Comparison of ENCODE assay signal across 8 cellular contexts in the genomic region with DNA sequence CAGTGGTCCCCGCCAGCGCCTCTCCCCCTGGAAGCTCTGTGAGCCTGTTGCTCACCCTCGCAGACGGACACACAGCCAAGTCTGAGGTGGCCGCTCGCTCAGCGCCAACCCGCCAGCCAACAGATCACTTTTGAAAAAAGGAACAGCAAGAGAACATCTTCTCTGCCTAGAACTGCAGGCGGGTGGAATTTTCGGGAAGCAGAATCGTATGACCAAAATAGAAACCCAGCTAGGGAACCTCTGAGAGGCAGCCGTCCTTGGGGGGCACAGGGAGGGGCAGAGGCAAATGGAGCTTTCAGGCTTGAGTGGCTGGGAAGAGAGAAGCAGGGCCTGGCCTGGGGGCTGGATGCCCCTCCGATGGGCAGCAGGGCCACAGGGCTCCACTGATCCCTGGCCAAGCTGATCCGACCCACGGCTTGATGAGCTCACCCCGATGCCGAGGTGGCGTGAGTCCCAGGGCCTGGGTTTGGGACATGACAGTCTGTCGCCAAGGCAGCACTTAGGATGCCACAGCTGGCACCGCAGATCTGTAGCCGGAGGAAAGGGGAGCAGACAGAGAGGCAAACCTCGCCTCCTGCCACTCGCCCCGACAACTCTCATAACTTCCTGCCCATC. TPM values are rescaled to one million over a fixed set of nuclear protein-coding genes. Genes with fewer than 3 reads are reported as not detected.
A peak's percentile ranks its signal among the peaks of the same experiment; 100 is the strongest.
DNase-seq lines count a peak whose midpoint lies in the region; ATAC-seq and TF ChIP-seq lines count a peak whose summit lies in the region.

No MANE protein-coding gene starts in this region.

- no peak overlapping the region for H3K23ac ChIP-seq in H9 (ENCODE audit: insufficient read length, low read depth, low read length)

- H3K18ac ChIP-seq in H9 (ENCODE audit: insufficient read length, low read depth, low read length) = no peak overlapping the region

- no peaks in the 10 kb centered on the region for H4K20me1 ChIP-seq in H9 (ENCODE audit: control insufficient read depth, insufficient read depth, insufficient read length)

- H3K4ac ChIP-seq in H9 (ENCODE audit: low read depth, low read length) = no peak overlapping the region

- no peaks in the 10 kb centered on the region for H3K27me3 ChIP-seq in CD8-positive, alpha-beta memory T cell (ENCODE audit: insufficient read depth, low read length, poor library complexity, severe bottlenecking)
- no peaks in the 10 kb centered on the region for H3K27me3 ChIP-seq in H9 (ENCODE audit: insufficient read depth, low read length)

- H3K79me1 ChIP-seq in H9 (ENCODE audit: insufficient read depth, low read depth, low read length, poor library complexity, severe bottlenecking) = no peaks in the 10 kb centered on the region

- H2AFZ ChIP-seq in H9 (ENCODE audit: low read length) = no peak overlapping the region

- H3K79me2 ChIP-seq in H9 (ENCODE audit: insufficient read depth, low read length) = no peaks in the 10 kb centered on the region

- H3K4me3 Mint-ChIP-seq in CD8-positive, alpha-beta memory T cell = peak overlapping the region; percentile 29 to 84 (median 62)
- peak overlapping the region; percentile 33 for H3K4me3 Mint-ChIP-seq in activated CD4-positive, alpha-beta memory T cell treated with anti-CD3 and anti-CD28 coated beads for 36 hours
- no peak overlapping the region for H3K4me3 Mint-ChIP-seq in H9

- no peak for TF ChIP-seq CTCF in H9 (conservative IDR thresholded peaks at IDR 0.05)

- H2BK120ac ChIP-seq in H9 (ENCODE audit: low read depth, low read length, poor library complexity, severe bottlenecking) = no peak overlapping the region

- no peaks in the 10 kb centered on the region for H3K23me2 ChIP-seq in H9 (ENCODE audit: insufficient read length, low read depth, low read length, poor library complexity, severe bottlenecking)

- no peak overlapping the region for H3T11ph ChIP-seq in H9 (ENCODE audit: low read length)

- peaks cover 2 to 36% (median 7%) of the 10 kb centered on the region in 3 donors for H3K36me3 Mint-ChIP-seq in CD8-positive, alpha-beta memory T cell
- H3K36me3 Mint-ChIP-seq in activated CD4-positive, alpha-beta memory T cell treated with anti-CD3 and anti-CD28 coated beads for 36 hours = peaks cover 43% of the 10 kb centered on the region
- no peaks in the 10 kb centered on the region for H3K36me3 Mint-ChIP-seq in H9 (ENCODE audit: insufficient read depth in 1 of 3, low read depth in 3 of 3)

- H3K4me1 ChIP-seq in CD8-positive, alpha-beta memory T cell (ENCODE audit: insufficient read depth, low read length) = peaks cover 98% of the 10 kb centered on the region
- no peaks in the 10 kb centered on the region for H3K4me1 ChIP-seq in H9 (ENCODE audit: insufficient read depth, low read length)

- H2BK12ac ChIP-seq in H9 (ENCODE audit: insufficient read length, low read depth, low read length) = no peak overlapping the region

- H3K4me3 ChIP-seq in CD8-positive, alpha-beta memory T cell (ENCODE audit: low read length) = no peak overlapping the region

- no peak overlapping the region for H2BK15ac ChIP-seq in H9 (ENCODE audit: low read depth, low read length)

- no peak overlapping the region for H3K9ac ChIP-seq in H9 (ENCODE audit: extremely low read depth, insufficient read length, low read length)

- no peaks in the 10 kb centered on the region for H3K9me3 Mint-ChIP-seq in CD8-positive, alpha-beta memory T cell
- H3K9me3 Mint-ChIP-seq in activated CD4-positive, alpha-beta memory T cell treated with anti-CD3 and anti-CD28 coated beads for 36 hours = no peaks in the 10 kb centered on the region
- H3K9me3 Mint-ChIP-seq in H9 = no peaks in the 10 kb centered on the region

- no peak overlapping the region for H3K4me2 ChIP-seq in H9 (ENCODE audit: insufficient read depth, insufficient read length, low read length)

- CTCF ChIA-PET in CD8-positive, alpha-beta memory T cell (lab: Charles Lee) = interaction anchor here (1.3 to 2.4 kb wide), 2 partner anchors 9 to 32 kb away, joined by 6 to 8 read pairs; partner anchors contain the start of gene NFATC2
- CTCF ChIA-PET in activated CD4-positive, alpha-beta memory T cell treated with anti-CD3 and anti-CD28 coated beads for 36 hours (lab: Charles Lee) = interaction anchor here (0.6 to 3.0 kb wide), 4 partner anchors 9 to 160 kb away, joined by 3 to 13 read pairs (median 4); partner anchors contain the start of gene NFATC2

- POLR2A ChIA-PET in CD8-positive, alpha-beta memory T cell (lab: Charles Lee) = interaction anchor here (1.2 kb wide), 1 partner anchor 9 kb away, joined by 3 read pairs; no protein-coding TSS in a partner anchor
- POLR2A ChIA-PET in activated CD4-positive, alpha-beta memory T cell treated with anti-CD3 and anti-CD28 coated beads for 36 hours (lab: Charles Lee) = interaction anchor here (0.8 to 8.4 kb wide), 5 partner anchors 9 to 132 kb away, joined by 3 to 128 read pairs (median 3); partner anchors contain the start of gene NFATC2

- no peak overlapping the region for H4K8ac ChIP-seq in H9 (replicated peaks; ENCODE audit: insufficient read length, low read depth, low read length)

- no CpG with 5 or more reads among the region's 24 CpGs for WGBS in H9 (ENCODE audit: extremely low coverage, insufficient read length, low lambda C conversion rate)

- no peaks in the 10 kb centered on the region for H3K36me3 ChIP-seq in CD8-positive, alpha-beta memory T cell (ENCODE audit: insufficient read depth, low read length)

- DNase-seq in CD8-positive, alpha-beta memory T cell = peak in 4 of 5 donors; percentile 30 to 73 (median 50)
- DNase-seq in activated CD4-positive, alpha-beta memory T cell treated with anti-CD3 and anti-CD28 coated beads for 36 hours = peak; percentile 46
- DNase-seq in glomerular visceral epithelial cell (ENCODE audit: extremely low spot score) (peak; percentile 26), posterior cingulate gyrus (peak in 9 of 10 donors; percentile 24 to 92 (median 48)), H9 (no peak)

- no peaks in the 10 kb centered on the region for H3K9me3 ChIP-seq in CD8-positive, alpha-beta memory T cell (ENCODE audit: low read length)
- H3K9me3 ChIP-seq in H9 (ENCODE audit: control insufficient read depth, low read depth, low read length) = no peaks in the 10 kb centered on the region

- H3K27ac Mint-ChIP-seq in CD8-positive, alpha-beta memory T cell = peak overlapping the region; percentile 77 to 100 (median 99)
- peak overlapping the region; percentile 94 for H3K27ac Mint-ChIP-seq in activated CD4-positive, alpha-beta memory T cell treated with anti-CD3 and anti-CD28 coated beads for 36 hours
- H3K27ac Mint-ChIP-seq in H9 = no peak overlapping the region; a peak in 1 of 7 replicates

- H3K14ac ChIP-seq in H9 (ENCODE audit: insufficient read depth, low read length) = no peak overlapping the region

- ATAC-seq in HG02981 (IDR thresholded peaks at IDR 0.05; ENCODE audit: unreplicated experiment) (no peak), GM21737 (IDR thresholded peaks at IDR 0.05; ENCODE audit: unreplicated experiment) (no peak), GM18520 (IDR thresholded peaks at IDR 0.05; ENCODE audit: unreplicated experiment) (no peak)

- no peaks in the 10 kb centered on the region for H3K27me3 Mint-ChIP-seq in CD8-positive, alpha-beta memory T cell
- no peaks in the 10 kb centered on the region for H3K27me3 Mint-ChIP-seq in activated CD4-positive, alpha-beta memory T cell treated with anti-CD3 and anti-CD28 coated beads for 36 hours
- peaks cover 3% of the 10 kb centered on the region; the same call in 1 of the 2 replicates for H3K27me3 Mint-ChIP-seq in H9 (ENCODE audit: low read depth)

- no peak overlapping the region for H2BK20ac ChIP-seq in H9 (ENCODE audit: low read depth, low read length, poor library complexity, severe bottlenecking)

- peaks cover 92 to 100% (median 99%) of the 10 kb centered on the region in 3 donors for H3K4me1 Mint-ChIP-seq in CD8-positive, alpha-beta memory T cell
- H3K4me1 Mint-ChIP-seq in activated CD4-positive, alpha-beta memory T cell treated with anti-CD3 and anti-CD28 coated beads for 36 hours (ENCODE audit: low read depth) = peaks cover 95% of the 10 kb centered on the region
- no peaks in the 10 kb centered on the region for H3K4me1 Mint-ChIP-seq in H9

- no peak overlapping the region for H4K5ac ChIP-seq in H9 (ENCODE audit: insufficient read length, low read depth, low read length)

- no peak overlapping the region for H3K56ac ChIP-seq in H9 (ENCODE audit: insufficient read length, low read depth, low read length)

- no peak overlapping the region for H2AK5ac ChIP-seq in H9 (ENCODE audit: insufficient read length, low read length)

- H3K27ac ChIP-seq in CD8-positive, alpha-beta memory T cell (ENCODE audit: low read depth, low read length) = peak overlapping the region; percentile 70
- no peak overlapping the region for H3K27ac ChIP-seq in H9 (ENCODE audit: insufficient read length, low read depth, low read length)

- no peak overlapping the region for H2BK5ac ChIP-seq in H9 (ENCODE audit: insufficient read length, low read length)

- no peak overlapping the region for H4K91ac ChIP-seq in H9 (ENCODE audit: insufficient read length, low read depth, low read length)

- intact Hi-C loops in activated CD4-positive, alpha-beta memory T cell treated with anti-CD3 and anti-CD28 coated beads for 36 hours (cut with micrococcal nuclease) = loop anchor here (10.0 kb wide), 1 partner anchor 1442 kb away; the partner anchor contains the start of gene TSHZ2
- intact Hi-C loops in posterior cingulate gyrus (cut with DNase I) = no loop called here

RNA-seq across cellular contexts. Expression of gene NFATC2, which starts 9.8 kb away (rescaled TPM):
- 10 to 100 TPM; 63.0 to 64.4 TPM for total RNA-seq in CD8-positive, alpha-beta memory T cell
- polyA plus RNA-seq in CD8-positive, alpha-beta memory T cell = 52.1 TPM
- 10 to 100 TPM; 35.8 to 36.5 TPM for total RNA-seq in activated CD4-positive, alpha-beta memory T cell treated with anti-CD3 and anti-CD28 coated beads for 36 hours
- 0.57 and 0.61 TPM in 2 replicates for total RNA-seq in H9 (2021)

Comparison
In these comparisons a context has a peak if more than half of its experiments do, and no peak if none do; other contexts are left out.
1. H3K27ac Mint-ChIP-seq: peak in CD8-positive, alpha-beta memory T cell (8 of 8) and activated CD4-positive, alpha-beta memory T cell treated with anti-CD3 and anti-CD28 coated beads for 36 hours (single experiment); none in H9 (0 of 3).
2. H3K4me3 Mint-ChIP-seq: peak in CD8-positive, alpha-beta memory T cell (7 of 7) and activated CD4-positive, alpha-beta memory T cell treated with anti-CD3 and anti-CD28 coated beads for 36 hours (single experiment); none in H9 (0 of 2).
3. RNA of gene NFATC2, which starts 9.8 kb away (total RNA-seq): 63.0 to 64.4 TPM in CD8-positive, alpha-beta memory T cell and 35.8 to 36.5 TPM in activated CD4-positive, alpha-beta memory T cell treated with anti-CD3 and anti-CD28 coated beads for 36 hours; 0.57 to 0.61 TPM in H9; every median in the first group is over 10 times any median in the second.